1 cellular context compared by ENCODE assay signal in genomic region chr1:109534307-109534858, GRCh38.
A peak's percentile ranks its signal among the peaks of the same experiment; 100 is the strongest.
TF ChIP-seq lines count a peak whose summit lies in the region.

No MANE protein-coding gene starts in this region.

TF ChIP-seq in A549, 52 proteins besides CTCF, POLR2A, EP300 and RAD21:
- no peak for TF ChIP-seq FOXS1 (CRISPR knock-in tag; IDR thresholded peaks at IDR 0.05)
- no peak for TF ChIP-seq SMC3 (IDR thresholded peaks at IDR 0.05)
- no peak for TF ChIP-seq SREBF2 (IDR thresholded peaks at IDR 0.05)
- TF ChIP-seq CEBPB (IDR thresholded peaks at IDR 0.05) = no peak
- TF ChIP-seq ZFP36 (IDR thresholded peaks at IDR 0.05; ENCODE audit: borderline replicate concordance, partially characterized antibody) = peak; percentile 43
- TF ChIP-seq HDAC2 (IDR thresholded peaks at IDR 0.05) = no peak
- TF ChIP-seq USF2 (IDR thresholded peaks at IDR 0.05) = no peak
